14 cellular contexts compared by ENCODE assay signal in the genomic region with DNA sequence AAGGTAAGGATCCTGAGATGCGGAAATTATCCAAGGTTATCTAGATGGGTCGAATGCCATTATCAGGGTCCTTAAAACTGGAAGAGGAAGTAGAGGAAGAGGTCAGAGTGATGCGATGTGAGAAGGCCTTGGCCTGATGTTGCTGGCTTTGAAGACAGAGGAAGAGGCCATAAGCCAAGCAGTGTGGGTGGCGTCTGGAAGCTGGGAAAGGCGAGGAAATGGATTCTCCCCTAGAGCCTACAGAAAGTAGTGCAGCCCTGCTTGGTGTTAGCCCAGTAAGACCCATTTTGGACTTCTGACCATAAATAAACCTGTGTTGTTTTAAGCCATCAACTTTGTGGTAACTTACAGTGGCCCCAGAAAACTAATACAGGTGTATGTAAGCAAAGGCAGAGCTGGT. TPM values are rescaled to one million over a fixed set of nuclear protein-coding genes. Genes with fewer than 3 reads are reported as not detected.
DNase-seq lines count a peak whose midpoint lies in the region; ATAC-seq, FAIRE-seq and TF ChIP-seq lines count a peak whose summit lies in the region.
"Had no signal": no experiment of that assay in that cellular context is flagged by ENCODE, and none has a peak within 500 bp of the region (broad histone marks: within the 10 kb centered on the region; RNA-seq: fewer than 3 reads in every experiment).

No MANE protein-coding gene starts in this region.

- H3K36me3 Mint-ChIP-seq in CD8-positive, alpha-beta memory T cell, result peaks cover 5 to 36% (median 9%) of the 10 kb centered on the region in 3 donors
- H3K36me3 Mint-ChIP-seq in activated B cell treated with CpG ODN at 0.5 μM for 24 hours (ENCODE audit: low read depth), result peaks cover 14% of the 10 kb centered on the region

- H3K4me3 Mint-ChIP-seq in CD8-positive, alpha-beta memory T cell, result peak overlapping the region; percentile 5 to 92 (median 86)
- peak overlapping the region; percentile 80 for H3K4me3 Mint-ChIP-seq in activated B cell treated with CpG ODN at 0.5 μM for 24 hours

- no peaks in the 10 kb centered on the region for H3K36me3 ChIP-seq in CD8-positive, alpha-beta memory T cell (ENCODE audit: insufficient read depth, low read length)

- no peak for TF ChIP-seq RAD21 in A549 (conservative IDR thresholded peaks at IDR 0.05 in 1 of 2, IDR thresholded peaks at IDR 0.05 in 1 of 2)

- peak overlapping the region in 7 of 8 donors; percentile 3 to 90 (median 48) for H3K27ac Mint-ChIP-seq in CD8-positive, alpha-beta memory T cell
- H3K27ac Mint-ChIP-seq in activated B cell treated with CpG ODN at 0.5 μM for 24 hours, result no peak overlapping the region

- ATAC-seq in A549 (peak in 1 of 2 experiments; percentile 28; a peak in 3 of 6 replicates), activated B cell treated with CpG ODN at 0.5 μM for 24 hours (ENCODE audit: low read depth) (no peak), GM18907 (IDR thresholded peaks at IDR 0.05; ENCODE audit: unreplicated experiment) (no peak)

- CTCF ChIA-PET in A549 (lab: Yijun Ruan, JAX) (interaction anchor here (1.0 to 4.5 kb wide), 13 partner anchors 8 to 297 kb away, joined by 3 to 33 read pairs (median 8); a partner anchor contains a TSS), activated B cell treated with CpG ODN at 0.5 μM for 24 hours (lab: Charles Lee) (no interaction called here)
- CTCF ChIA-PET in CD8-positive, alpha-beta memory T cell (lab: Charles Lee), result interaction anchor here (1.6 kb wide), 1 partner anchor 106 kb away, joined by 3 read pairs; no protein-coding TSS in a partner anchor

- TF ChIP-seq EP300 in A549 (IDR thresholded peaks at IDR 0.05), result no peak

- no peaks in the 10 kb centered on the region for H3K9me3 Mint-ChIP-seq in CD8-positive, alpha-beta memory T cell
- no peaks in the 10 kb centered on the region for H3K9me3 Mint-ChIP-seq in activated B cell treated with CpG ODN at 0.5 μM for 24 hours

- H3K4me3 ChIP-seq in A549, result peak overlapping the region; percentile 87
- H3K4me3 ChIP-seq in CD8-positive, alpha-beta memory T cell (ENCODE audit: low read length), result no peak overlapping the region
- H3K4me3 ChIP-seq in foreskin fibroblast (ENCODE audit: low read depth in 1 of 2, low read length in 2 of 2), result no peak overlapping the region

- no peaks in the 10 kb centered on the region for H3K27me3 ChIP-seq in CD8-positive, alpha-beta memory T cell (ENCODE audit: insufficient read depth, low read length, poor library complexity, severe bottlenecking)

- peak overlapping the region; percentile 81 for H3K4me2 ChIP-seq in A549

- WGBS in A549 (ENCODE audit: missing lambda C conversion rate), result 81% methylated on average over 5 of the region's 5 CpGs

- TF ChIP-seq POLR2A in A549 (IDR thresholded peaks at IDR 0.05; ENCODE audit: low read length), result no peak

- peaks cover 43% of the 10 kb centered on the region for H3K4me1 ChIP-seq in A549
- peaks cover 22% of the 10 kb centered on the region for H3K4me1 ChIP-seq in CD8-positive, alpha-beta memory T cell (ENCODE audit: insufficient read depth, low read length)

- no peak for TF ChIP-seq CTCF in A549 (IDR thresholded peaks at IDR 0.05)
- no peak for TF ChIP-seq CTCF in activated B cell treated with CpG ODN at 0.5 μM for 24 hours (IDR thresholded peaks at IDR 0.05)
- peak; percentile 4 for TF ChIP-seq CTCF in foreskin fibroblast (IDR thresholded peaks at IDR 0.05; ENCODE audit: low read depth, low read length)

- intact Hi-C loops in activated B cell treated with CpG ODN at 0.5 μM for 24 hours (cut with micrococcal nuclease), result no loop called here

- DNase-seq in A549 (ENCODE audit: low read depth in 1 of 2, low spot score in 1 of 2) (peak in 1 of 2 experiments; percentile 68), activated B cell treated with CpG ODN at 0.5 μM for 24 hours (no peak), foreskin fibroblast (peak in 1 of 2 donors; percentile 40), DMS153 (lab: John Stamatoyannopoulos, UW) (no peak), UCSD-AML1 (lab: John Stamatoyannopoulos, UW; ENCODE audit: unreplicated experiment) (no peak), SKM-1 (lab: John Stamatoyannopoulos, UW; ENCODE audit: unreplicated experiment) (no peak)
- no peak for DNase-seq in CD8-positive, alpha-beta memory T cell
- DNase-seq: activated T-cell treated with anti-CD3 and anti-CD28 coated beads for 4 hours, foreskin melanocyte, NCI-H1092, NCI-H69, trophoblast cell had no signal

- peaks cover 34 to 56% (median 35%) of the 10 kb centered on the region in 3 donors for H3K4me1 Mint-ChIP-seq in CD8-positive, alpha-beta memory T cell
- H3K4me1 Mint-ChIP-seq in activated B cell treated with CpG ODN at 0.5 μM for 24 hours, result peaks cover 23% of the 10 kb centered on the region

- peaks cover 8% of the 10 kb centered on the region; the same call in 1 of the 3 replicates for H3K9me3 ChIP-seq in A549
- H3K9me3 ChIP-seq in CD8-positive, alpha-beta memory T cell (ENCODE audit: low read length), result no peaks in the 10 kb centered on the region

- peak overlapping the region; percentile 98 for H3K27ac ChIP-seq in A549
- H3K27ac ChIP-seq in CD8-positive, alpha-beta memory T cell (ENCODE audit: low read depth, low read length), result no peak overlapping the region

- no peaks in the 10 kb centered on the region for H3K27me3 Mint-ChIP-seq in CD8-positive, alpha-beta memory T cell
- peaks cover 3% of the 10 kb centered on the region for H3K27me3 Mint-ChIP-seq in activated B cell treated with CpG ODN at 0.5 μM for 24 hours

- peak; percentile 84 for FAIRE-seq in A549 (lab: Jason Lieb, UNC)

- POLR2A ChIA-PET in A549 (lab: Yijun Ruan, JAX) (no interaction called here), activated B cell treated with CpG ODN at 0.5 μM for 24 hours (lab: Charles Lee) (no interaction called here)
- POLR2A ChIA-PET in CD8-positive, alpha-beta memory T cell (lab: Charles Lee), result no interaction called here

TF ChIP-seq in A549, 52 proteins besides CTCF, POLR2A, EP300 and RAD21:
- TF ChIP-seq SMC3 (IDR thresholded peaks at IDR 0.05) (no peak), FOSB (CRISPR knock-in tag; IDR thresholded peaks at IDR 0.05) (no peak), HOXA7 (CRISPR knock-in tag; IDR thresholded peaks at IDR 0.05) (no peak), JUN (IDR thresholded peaks at IDR 0.05) (0 out of 5 replicates have a peak, but pooled peaks of 1 of the 2 experiments have one; percentile 15), SREBF2 (IDR thresholded peaks at IDR 0.05) (no peak), TFCP2L1 (CRISPR knock-in tag; IDR thresholded peaks at IDR 0.05) (peak; percentile 43; the same call in 1 of the 2 replicates), CEBPB (IDR thresholded peaks at IDR 0.05) (no peak), TP53 (CRISPR knock-in tag; IDR thresholded peaks at IDR 0.05) (no peak), POLR2AphosphoS2 (conservative IDR thresholded peaks at IDR 0.05; ENCODE audit: low read length) (0 out of 2 replicates have a peak, but pooled peaks have one; percentile 24), RCOR1 (IDR thresholded peaks at IDR 0.05; ENCODE audit: low read depth, low read length) (no peak), FOXS1 (CRISPR knock-in tag; IDR thresholded peaks at IDR 0.05) (no peak), MAZ (IDR thresholded peaks at IDR 0.05; ENCODE audit: borderline replicate concordance, low read depth, low read length) (no peak), ZNF302 (CRISPR knock-in tag; IDR thresholded peaks at IDR 0.05) (no peak), CBX2 (IDR thresholded peaks at IDR 0.05; ENCODE audit: borderline replicate concordance, low read depth) (no peak), PHF8 (IDR thresholded peaks at IDR 0.05; ENCODE audit: borderline replicate concordance, low read depth) (no peak), ZC3H11A (IDR thresholded peaks at IDR 0.05) (no peak)
- TF ChIP-seq, protein P1, sequence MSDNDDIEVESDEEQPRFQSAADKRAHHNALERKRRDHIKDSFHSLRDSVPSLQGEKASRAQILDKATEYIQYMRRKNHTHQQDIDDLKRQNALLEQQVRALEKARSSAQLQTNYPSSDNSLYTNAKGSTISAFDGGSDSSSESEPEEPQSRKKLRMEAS (IDR thresholded peaks at IDR 0.05), result no peak

RNA-seq across cellular contexts. Expression of a gene that starts 2.0 kb away (rescaled TPM):
- polyA plus RNA-seq in A549 (2011; rRNA removed) (262 and 302 TPM in 2 replicates), A549 (2017; fragmentation: RNase III; extraction: RNeasy Plus Mini Kit Qiagen cat#74134 plus additional on column Dnase treatment) (170 to 213 TPM (median 183 TPM) in 3 replicates)
- 197 and 269 TPM in 2 replicates for polyA plus RNA-seq in A549 (2012; cell fraction: cytosol; rRNA removed)
- 111 and 130 TPM in 2 replicates for polyA plus RNA-seq in A549 (2012; cell fraction: nucleus; rRNA removed)
- polyA minus RNA-seq in A549 (2011; rRNA and poly(A)+ RNA removed), result 187 and 193 TPM in 2 replicates
- 10 to 100 TPM; 25.9 to 26.3 TPM for total RNA-seq in CD8-positive, alpha-beta memory T cell
- 20.3 TPM for polyA plus RNA-seq in CD8-positive, alpha-beta memory T cell
- 6.1 and 7.4 TPM in 2 replicates for total RNA-seq in activated B cell treated with CpG ODN at 0.5 μM for 24 hours

RNA-seq across cellular contexts. Expression of a gene that starts 24.6 kb away (rescaled TPM):
- polyA plus RNA-seq in A549 (2011; rRNA removed), result not detected in 2 replicates
- polyA plus RNA-seq in A549 (2012; cell fraction: cytosol; rRNA removed), result 0.01 TPM in 1 of 2 replicates, not detected in the other
- 0.02 TPM in 1 of 2 replicates, not detected in the other for polyA plus RNA-seq in A549 (2012; cell fraction: nucleus; rRNA removed)
- polyA plus RNA-seq in A549 (2017; fragmentation: RNase III; extraction: RNeasy Plus Mini Kit Qiagen cat#74134 plus additional on column Dnase treatment), result not detected in 3 replicates
- polyA minus RNA-seq in A549 (2011; rRNA and poly(A)+ RNA removed), result not detected in 2 replicates
- not detected for total RNA-seq in CD8-positive, alpha-beta memory T cell
- polyA plus RNA-seq in CD8-positive, alpha-beta memory T cell, result not detected
- not detected in 2 replicates for total RNA-seq in activated B cell treated with CpG ODN at 0.5 μM for 24 hours
- total RNA-seq: lower leg skin had no signal

RNA-seq across cellular contexts. Expression of a gene that starts 40.8 kb away (rescaled TPM):
- polyA plus RNA-seq in A549 (2011; rRNA removed) (not detected in 2 replicates), A549 (2017; fragmentation: RNase III; extraction: RNeasy Plus Mini Kit Qiagen cat#74134 plus additional on column Dnase treatment) (not detected in 3 replicates)
- polyA plus RNA-seq in A549 (2012; cell fraction: cytosol; rRNA removed), result not detected in 2 replicates
- not detected in 2 replicates for polyA plus RNA-seq in A549 (2012; cell fraction: nucleus; rRNA removed)
- not detected in 2 replicates for polyA minus RNA-seq in A549 (2011; rRNA and poly(A)+ RNA removed)
- total RNA-seq in CD8-positive, alpha-beta memory T cell, result not detected
- not detected for polyA plus RNA-seq in CD8-positive, alpha-beta memory T cell
- not detected in 2 replicates for total RNA-seq in activated B cell treated with CpG ODN at 0.5 μM for 24 hours
